Comparison of ENCODE assay signal across 7 cellular contexts in genomic region chr15:66294157-66294931, GRCh38. TPM values are rescaled to one million over a fixed set of nuclear protein-coding genes. Genes with fewer than 3 reads are reported as not detected.
A peak's percentile ranks its signal among the peaks of the same experiment; 100 is the strongest.
DNase-seq lines count a peak whose midpoint lies in the region; ATAC-seq and TF ChIP-seq lines count a peak whose summit lies in the region.

No MANE protein-coding gene starts in this region.

- WGBS in endodermal cell (ENCODE audit: insufficient coverage in 1 of 2, insufficient read length in 1 of 2), 2 experiments, result 16 to 24% methylated on average over 9 to 16 of the region's 16 CpGs

- peak overlapping the region; percentile 82 for H3K4me3 ChIP-seq in endodermal cell (ENCODE audit: low read length)

- H3K27ac Mint-ChIP-seq in T-helper 2 cell treated with Interferon-gamma antibody and Interleukin-4, amounts not matched to agents 5 μg/mL and 100 μg/mL, for 36 hours, result peak overlapping the region; percentile 90
- H3K27ac Mint-ChIP-seq in endodermal cell, result peak overlapping the region; percentile 77
- peak overlapping the region; percentile 96 for H3K27ac Mint-ChIP-seq in mesothelial cell of epicardium
- H3K27ac Mint-ChIP-seq in type B pancreatic cell, result peak overlapping the region; percentile 87

- H3K36me3 ChIP-seq in ES-I3 (ENCODE audit: insufficient read depth, low read length), result no peaks in the 10 kb centered on the region
- peaks cover 2% of the 10 kb centered on the region for H3K36me3 ChIP-seq in endodermal cell (ENCODE audit: control insufficient read depth, insufficient read depth, low read length)

- H3K4me1 Mint-ChIP-seq in T-helper 2 cell treated with Interferon-gamma antibody and Interleukin-4, amounts not matched to agents 5 μg/mL and 100 μg/mL, for 36 hours (ENCODE audit: low read depth), result peaks cover 49% of the 10 kb centered on the region
- H3K4me1 Mint-ChIP-seq in endodermal cell (peaks cover 34% of the 10 kb centered on the region), mesothelial cell of epicardium (peaks cover 34% of the 10 kb centered on the region), type B pancreatic cell (ENCODE audit: unreplicated experiment) (peaks cover 40% of the 10 kb centered on the region)

- peak overlapping the region; percentile 92 for H3K4me3 Mint-ChIP-seq in T-helper 2 cell treated with Interferon-gamma antibody and Interleukin-4, amounts not matched to agents 5 μg/mL and 100 μg/mL, for 36 hours
- H3K4me3 Mint-ChIP-seq in endodermal cell (peak overlapping the region; percentile 74), mesothelial cell of epicardium (peak overlapping the region; percentile 76), type B pancreatic cell (peak overlapping the region; percentile 90)

- H3K9me3 ChIP-seq in ES-I3 (ENCODE audit: control insufficient read depth, insufficient read depth, low read length), result no peaks in the 10 kb centered on the region
- H3K9me3 ChIP-seq in endodermal cell (ENCODE audit: control insufficient read depth, low read length), result no peaks in the 10 kb centered on the region

- peaks cover 11% of the 10 kb centered on the region; the same call in 1 of the 2 replicates for H3K4me1 ChIP-seq in ES-I3 (ENCODE audit: insufficient read depth, low read length)
- H3K4me1 ChIP-seq in endodermal cell (ENCODE audit: control insufficient read depth, insufficient read depth, low read length), result peaks cover 12% of the 10 kb centered on the region

- DNase-seq in KG1 (lab: John Stamatoyannopoulos, UW) (peak; percentile 81), endodermal cell (no peak), mesothelial cell of epicardium (ENCODE audit: low spot score in 2 of 2, unreplicated experiment in 2 of 2) (no peak), type B pancreatic cell (ENCODE audit: extremely low spot score, unreplicated experiment) (no peak)
- no peak for DNase-seq in T-helper 2 cell treated with Interferon-gamma antibody and Interleukin-4, amounts not matched to agents 5 μg/mL and 100 μg/mL, for 36 hours (ENCODE audit: low spot score)

- peaks cover 27% of the 10 kb centered on the region for H3K36me3 Mint-ChIP-seq in T-helper 2 cell treated with Interferon-gamma antibody and Interleukin-4, amounts not matched to agents 5 μg/mL and 100 μg/mL, for 36 hours (ENCODE audit: low read depth)
- H3K36me3 Mint-ChIP-seq in endodermal cell (ENCODE audit: low read depth) (peaks cover 12% of the 10 kb centered on the region), mesothelial cell of epicardium (peaks cover 16% of the 10 kb centered on the region), type B pancreatic cell (peaks cover 9% of the 10 kb centered on the region)

- H3K27me3 Mint-ChIP-seq in T-helper 2 cell treated with Interferon-gamma antibody and Interleukin-4, amounts not matched to agents 5 μg/mL and 100 μg/mL, for 36 hours (ENCODE audit: low read depth), result no peaks in the 10 kb centered on the region
- no peaks in the 10 kb centered on the region for H3K27me3 Mint-ChIP-seq in endodermal cell (ENCODE audit: insufficient read depth)
- no peaks in the 10 kb centered on the region for H3K27me3 Mint-ChIP-seq in mesothelial cell of epicardium (ENCODE audit: low read depth)
- no peaks in the 10 kb centered on the region for H3K27me3 Mint-ChIP-seq in type B pancreatic cell

- H3K9me3 Mint-ChIP-seq in T-helper 2 cell treated with Interferon-gamma antibody and Interleukin-4, amounts not matched to agents 5 μg/mL and 100 μg/mL, for 36 hours, result no peaks in the 10 kb centered on the region
- H3K9me3 Mint-ChIP-seq in endodermal cell, result no peaks in the 10 kb centered on the region
- no peaks in the 10 kb centered on the region for H3K9me3 Mint-ChIP-seq in mesothelial cell of epicardium
- no peaks in the 10 kb centered on the region for H3K9me3 Mint-ChIP-seq in type B pancreatic cell

- H3K9ac ChIP-seq in ES-I3 (ENCODE audit: low read depth, low read length) (peak overlapping the region; percentile 79), endodermal cell (ENCODE audit: extremely low read depth, low read length, poor library complexity, severe bottlenecking) (peak overlapping the region; percentile 48)

- TF ChIP-seq CTCF in endodermal cell (conservative IDR thresholded peaks at IDR 0.05), result no peak
- no peak for TF ChIP-seq CTCF in mesothelial cell of epicardium (IDR thresholded peaks at IDR 0.05; ENCODE audit: unreplicated experiment)
- TF ChIP-seq CTCF in type B pancreatic cell (conservative IDR thresholded peaks at IDR 0.05), result no peak

- peak; percentile 17 for ATAC-seq in GM21515 (IDR thresholded peaks at IDR 0.05; ENCODE audit: unreplicated experiment)

- H3K27me3 ChIP-seq in endodermal cell (ENCODE audit: control insufficient read depth, insufficient read depth, low read length, poor library complexity, severe bottlenecking), result no peaks in the 10 kb centered on the region

- peak overlapping the region; percentile 7 for H3K27ac ChIP-seq in endodermal cell (ENCODE audit: low read depth, low read length)

RNA-seq across cellular contexts. Expression of gene DIS3L, which starts 1.0 kb away (rescaled TPM):
- 10 to 100 TPM; 26.3 to 38.4 TPM for total RNA-seq in endodermal cell
- polyA plus RNA-seq in endodermal cell (2013, experiment 1 of 2), result 15.9 TPM
- polyA plus RNA-seq in endodermal cell (2013, experiment 2 of 2), result 13.6 TPM
- total RNA-seq in mesothelial cell of epicardium, result 34.7 to 39.2 TPM (median 36.4 TPM) in 3 replicates
- total RNA-seq in type B pancreatic cell (ENCODE audit: low replicate concordance), result 21.6 and 37.7 TPM in 2 replicates

RNA-seq across cellular contexts. Expression of gene MEGF11, which starts 40.8 kb away (rescaled TPM):
- total RNA-seq in endodermal cell (1 to 10 TPM in 1 of 2 donors, under 1 TPM in 1; 0.73 to 1.2 TPM), mesothelial cell of epicardium (1.2 to 3.7 TPM (median 1.5 TPM) in 3 replicates), type B pancreatic cell (ENCODE audit: low replicate concordance) (2.6 and 3.3 TPM in 2 replicates)
- 1.5 TPM for polyA plus RNA-seq in endodermal cell (2013, experiment 1 of 2)
- 0.58 TPM for polyA plus RNA-seq in endodermal cell (2013, experiment 2 of 2)
